Comparison of ENCODE assay signal across 23 cellular contexts in the genomic region with DNA sequence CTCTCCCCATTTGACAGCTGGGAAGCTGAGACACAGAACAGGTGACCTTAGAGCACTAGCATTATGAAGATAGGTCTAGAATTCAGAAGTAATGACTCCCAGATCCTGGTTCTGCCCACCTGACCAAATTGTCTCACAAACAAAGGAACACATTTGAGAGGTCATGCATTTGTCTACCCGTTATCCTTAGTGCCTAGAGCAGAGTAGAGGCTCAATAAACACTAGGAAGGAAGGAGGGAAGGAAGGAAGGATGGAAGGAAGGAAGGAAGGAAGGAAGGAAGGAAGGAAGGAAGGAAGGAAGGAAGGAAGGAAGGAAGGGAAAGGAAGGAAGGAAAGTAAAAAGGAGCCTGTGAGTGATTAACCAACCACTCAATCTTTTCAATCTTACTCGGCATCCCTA.
"Had no signal": no experiment of that assay in that cellular context is flagged by ENCODE, and none has a peak within 500 bp of the region (broad histone marks: within the 10 kb centered on the region; RNA-seq: fewer than 3 reads in every experiment).

No MANE protein-coding gene starts in this region.

- H3K36me3 Mint-ChIP-seq: memory B cell, naive B cell had no signal

- H3K27ac Mint-ChIP-seq: endodermal cell, memory B cell, naive B cell, nephron had no signal

- H3K27ac ChIP-seq: colonic mucosa, foreskin keratinocyte, hepatocyte, left ventricle myocardium inferior, lower lobe of right lung, neutrophil, sigmoid colon, skin epidermis, stomach, transverse colon had no signal

- H3K79me2 ChIP-seq: hepatocyte had no signal

- H3K36me3 ChIP-seq: colonic mucosa, left ventricle myocardium inferior, lower lobe of right lung, neutrophil, sigmoid colon, stomach, thoracic aorta, transverse colon had no signal

- H3K4me3 ChIP-seq: colonic mucosa, hepatocyte, left ventricle myocardium inferior, lower lobe of right lung, sigmoid colon, skin epidermis, stomach, transverse colon had no signal

- H3K4me1 ChIP-seq: colonic mucosa, foreskin keratinocyte, left ventricle myocardium inferior, lower lobe of right lung, sigmoid colon, stomach, transverse colon had no signal

- ATAC-seq: left cardiac atrium, lower lobe of right lung had no signal

- H3K4me1 Mint-ChIP-seq: memory B cell, naive B cell had no signal

- DNase-seq: colonic mucosa; dermis blood vessel endothelial cell; endodermal cell; erythroblast; kidney; left cardiac atrium; left ventricle myocardium inferior; lower lobe of right lung; naive B cell; posterior cingulate gyrus; sigmoid colon; stimulated activated CD4-positive, alpha-beta T cell treated with anti-CD3 and anti-CD28 coated beads, Interleukin-12 subunit alpha, Interleukin-12 subunit beta, amount 100 ng/mL, for 4 hours; stimulated activated naive CD4-positive, alpha-beta T cell; stomach; substantia nigra; transverse colon had no signal

- H3K27me3 ChIP-seq: colonic mucosa, hepatocyte, sigmoid colon, stomach had no signal

- H3K4me2 ChIP-seq: hepatocyte had no signal

- H3K4me3 Mint-ChIP-seq: endodermal cell, memory B cell, naive B cell, nephron had no signal

- H3K9me3 Mint-ChIP-seq: endodermal cell, memory B cell, nephron had no signal
